In the genomic region with DNA sequence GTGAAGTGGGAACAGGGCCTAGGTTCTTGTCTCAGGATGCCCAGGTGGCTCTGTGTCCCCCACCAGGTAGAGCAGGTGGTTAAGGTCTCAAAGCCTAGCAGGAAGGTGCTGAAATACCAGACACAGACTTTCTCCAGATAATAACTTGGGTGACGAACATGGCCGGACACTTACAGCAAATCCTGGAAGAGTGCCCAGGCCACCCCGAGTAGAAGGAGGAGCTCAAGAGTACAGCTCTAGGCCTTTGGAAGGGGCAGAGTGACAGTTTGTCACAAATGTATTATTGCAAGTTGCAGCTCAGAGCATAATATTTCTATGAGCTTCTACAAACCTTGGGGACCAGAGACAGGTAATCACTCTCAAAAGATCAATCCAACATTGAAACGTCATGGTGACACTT, we compare ENCODE assay signal across 23 cellular contexts.
"Had no signal": no experiment of that assay in that cellular context is flagged by ENCODE, and none has a peak within 500 bp of the region (broad histone marks: within the 10 kb centered on the region; RNA-seq: fewer than 3 reads in every experiment).

No MANE protein-coding gene starts in this region.

- H3K27ac ChIP-seq: breast epithelium, colonic mucosa, dorsolateral prefrontal cortex, gastrocnemius medialis, skin epidermis had no signal

- H3K27me3 ChIP-seq: breast epithelium, colonic mucosa, dorsolateral prefrontal cortex, gastrocnemius medialis had no signal

- H3K4me3 ChIP-seq: breast epithelium, colonic mucosa, dorsolateral prefrontal cortex, gastrocnemius medialis, skin epidermis had no signal

- H3K9me3 ChIP-seq: breast epithelium, colonic mucosa, gastrocnemius medialis had no signal

- H3K4me1 ChIP-seq: breast epithelium, colonic mucosa, gastrocnemius medialis had no signal

- ATAC-seq: activated CD4-positive, alpha-beta T cell treated with anti-CD3 and anti-CD28 coated beads for 36 hours; activated CD8-positive, alpha-beta memory T cell treated with anti-CD3 and anti-CD28 coated beads, Interleukin-2, amount 10 ng/mL, durations not matched to agents 7 days and 5 days; activated CD8-positive, alpha-beta T cell treated with anti-CD3 and anti-CD28 coated beads, Interleukin-2, amount 10 ng/mL, durations not matched to agents 7 days and 5 days; activated naive CD8-positive, alpha-beta T cell treated with anti-CD3 and anti-CD28 coated beads, Interleukin-2, amount 50 U/mL, for 24 hours; effector memory CD8-positive, alpha-beta T cell; gastrocnemius medialis; sciatic nerve; stimulated activated memory B cell treated with anti-CD40 and anti-IgM and Interleukin-4, amounts not matched to agents 10 μg/mL and 1 μg/mL and 100 μg/mL, for 72 hours; stimulated activated naive CD8-positive, alpha-beta T cell treated with anti-CD3 and anti-CD28 coated beads, Interleukin-15, amount 100 ng/mL, for 72 hours had no signal

- DNase-seq: activated CD4-positive, alpha-beta T cell treated with anti-CD3 and anti-CD28 coated beads for 36 hours; activated CD4-positive, CD25-positive, alpha-beta regulatory T cell; activated CD8-positive, alpha-beta memory T cell treated with anti-CD3 and anti-CD28 coated beads, Interleukin-2, amount 10 ng/mL, durations not matched to agents 7 days and 5 days; activated CD8-positive, alpha-beta T cell treated with anti-CD3 and anti-CD28 coated beads, Interleukin-2, amount 10 ng/mL, durations not matched to agents 7 days and 5 days; activated naive CD8-positive, alpha-beta T cell treated with anti-CD3 and anti-CD28 coated beads, Interleukin-2, amount 50 U/mL, for 24 hours; activated T-cell treated with anti-CD3 and anti-CD28 coated beads, Interleukin-2, amount 50 U/mL, for 48 hours; amygdala; cerebellar nuclear complex; colonic mucosa; dorsolateral prefrontal cortex; effector memory CD8-positive, alpha-beta T cell; erythroblast; gastrocnemius medialis; glutamatergic neuron; stimulated activated CD4-positive, alpha-beta T cell treated with anti-CD3 and anti-CD28 coated beads, Interleukin-1b, Interleukin-23, amount 100 ng/mL, for 48 hours; stimulated activated CD4-positive, alpha-beta T cell treated with anti-CD3 and anti-CD28 coated beads, Interleukin-4, amount 100 ng/mL, for 4 hours; stimulated activated CD8-positive, alpha-beta memory T cell treated with anti-CD3 and anti-CD28 coated beads, Interleukin-4, amount 100 ng/mL, for 48 hours; stimulated activated naive CD8-positive, alpha-beta T cell treated with anti-CD3 and anti-CD28 coated beads, Interleukin-15, amount 100 ng/mL, for 72 hours; T-helper 1 cell had no signal

- H3K36me3 ChIP-seq: breast epithelium, colonic mucosa, gastrocnemius medialis had no signal
